In genomic region chr3:189349772-189350171, GRCh38 we compare ENCODE assay signal across 24 cellular contexts.
A peak's percentile ranks its signal among the peaks of the same experiment; 100 is the strongest.
DNase-seq lines count a peak whose midpoint lies in the region; ATAC-seq, FAIRE-seq and TF ChIP-seq lines count a peak whose summit lies in the region.
"Had no signal": no experiment of that assay in that cellular context is flagged by ENCODE, and none has a peak within 500 bp of the region (broad histone marks: within the 10 kb centered on the region; RNA-seq: fewer than 3 reads in every experiment).

No MANE protein-coding gene starts in this region.

- no peak overlapping the region for H3K4me3 ChIP-seq in A549
- no peak overlapping the region for H3K4me3 ChIP-seq in CD8-positive, alpha-beta memory T cell (ENCODE audit: low read length)
- H3K4me3 ChIP-seq: BLaER1 treated with 17β-estradiol and CSF1 and Interleukin-3, amounts not matched to agents 10 nM and 100 nM; hepatocyte; PC-9 had no signal

- no peaks in the 10 kb centered on the region for H3K36me3 ChIP-seq in CD8-positive, alpha-beta memory T cell (ENCODE audit: insufficient read depth, low read length)
- H3K36me3 ChIP-seq: BLaER1 treated with 17β-estradiol and CSF1 and Interleukin-3, amounts not matched to agents 10 nM and 100 nM had no signal

- no peak for TF ChIP-seq RAD21 in A549 (conservative IDR thresholded peaks at IDR 0.05 in 1 of 2, IDR thresholded peaks at IDR 0.05 in 1 of 2)

- ATAC-seq in A549 (no peak), GM21447 (IDR thresholded peaks at IDR 0.05; ENCODE audit: unreplicated experiment) (no peak)
- ATAC-seq: activated naive CD8-positive, alpha-beta T cell treated with anti-CD3 and anti-CD28 coated beads, Interleukin-2, amount 50 U/mL, for 24 hours; foreskin keratinocyte had no signal

- no peak overlapping the region for H3K27ac Mint-ChIP-seq in CD8-positive, alpha-beta memory T cell
- H3K27ac Mint-ChIP-seq: activated CD4-positive, alpha-beta T cell treated with anti-CD3 and anti-CD28 coated beads, Interleukin-2, amount 10 ng/mL, durations not matched to agents 7 days and 5 days; activated naive CD8-positive, alpha-beta T cell treated with anti-CD3 and anti-CD28 coated beads, Interleukin-2, amount 50 U/mL, for 24 hours had no signal

- TF ChIP-seq POLR2A in A549 (IDR thresholded peaks at IDR 0.05; ENCODE audit: low read length): no peak

- CTCF ChIA-PET in A549 (lab: Yijun Ruan, JAX): no interaction called here
- CTCF ChIA-PET in CD8-positive, alpha-beta memory T cell (lab: Charles Lee): interaction anchor here (1.1 kb wide), 1 partner anchor 11 kb away, joined by 3 read pairs; no protein-coding TSS in a partner anchor

- H3K4me1 Mint-ChIP-seq in CD8-positive, alpha-beta memory T cell: peaks cover 2 to 11% (median 9%) of the 10 kb centered on the region in 3 donors

- WGBS in A549 (ENCODE audit: missing lambda C conversion rate): 74% methylated on average over 3 of the region's 3 CpGs

- no peak overlapping the region for H3K4me2 ChIP-seq in A549
- H3K4me2 ChIP-seq: BLaER1 treated with 17β-estradiol and CSF1 and Interleukin-3, amounts not matched to agents 10 nM and 100 nM; hepatocyte; PC-9 had no signal

- no peak overlapping the region for H3K4me3 Mint-ChIP-seq in CD8-positive, alpha-beta memory T cell
- H3K4me3 Mint-ChIP-seq: activated CD4-positive, alpha-beta T cell treated with anti-CD3 and anti-CD28 coated beads, Interleukin-2, amount 10 ng/mL, durations not matched to agents 7 days and 5 days; activated naive CD8-positive, alpha-beta T cell treated with anti-CD3 and anti-CD28 coated beads, Interleukin-2, amount 50 U/mL, for 24 hours had no signal

- H3K36me3 Mint-ChIP-seq in CD8-positive, alpha-beta memory T cell: no peaks in the 10 kb centered on the region

- DNase-seq in A549 (ENCODE audit: low read depth in 1 of 2, low spot score in 1 of 2) (no peak), GM13976 (ENCODE audit: low spot score) (peak; percentile 42), NCI-H69 (lab: John Stamatoyannopoulos, UW) (peak; percentile 12), fibroblast of peridontal ligament (ENCODE audit: extremely low read depth) (peak; percentile 59), NCI-H2107 (lab: John Stamatoyannopoulos, UW) (no peak), NCI-H1105 (lab: John Stamatoyannopoulos, UW) (no peak)
- DNase-seq in CD8-positive, alpha-beta memory T cell: no peak
- DNase-seq: 8988T; activated CD4-positive, alpha-beta T cell treated with anti-CD3 and anti-CD28 coated beads, Interleukin-2, amount 10 ng/mL, durations not matched to agents 7 days and 5 days; activated naive CD8-positive, alpha-beta T cell treated with anti-CD3 and anti-CD28 coated beads, Interleukin-2, amount 50 U/mL, for 24 hours; caudate nucleus; foreskin keratinocyte; islet precursor cell; NCI-H146; PC-9; retina; substantia nigra had no signal

- no peak for FAIRE-seq in A549 (lab: Jason Lieb, UNC)
- FAIRE-seq: G401.6, urothelium cell line had no signal

- no peak for TF ChIP-seq EP300 in A549 (IDR thresholded peaks at IDR 0.05)

- no peaks in the 10 kb centered on the region for H3K9me3 Mint-ChIP-seq in CD8-positive, alpha-beta memory T cell

- peaks cover 24% of the 10 kb centered on the region for H3K4me1 ChIP-seq in A549
- H3K4me1 ChIP-seq in CD8-positive, alpha-beta memory T cell (ENCODE audit: insufficient read depth, low read length): peaks cover 4% of the 10 kb centered on the region
- H3K4me1 ChIP-seq: BLaER1 treated with 17β-estradiol and CSF1 and Interleukin-3, amounts not matched to agents 10 nM and 100 nM had no signal

- H3K9me3 ChIP-seq in A549: 0 out of 3 replicates have a peak, but pooled peaks cover 3% of the 10 kb centered on the region
- H3K9me3 ChIP-seq in CD8-positive, alpha-beta memory T cell (ENCODE audit: low read length): no peaks in the 10 kb centered on the region
- H3K9me3 ChIP-seq: BLaER1 treated with 17β-estradiol and CSF1 and Interleukin-3, amounts not matched to agents 10 nM and 100 nM had no signal

- H3K27me3 Mint-ChIP-seq in CD8-positive, alpha-beta memory T cell: no peaks in the 10 kb centered on the region
- H3K27me3 Mint-ChIP-seq: activated CD4-positive, alpha-beta T cell treated with anti-CD3 and anti-CD28 coated beads, Interleukin-2, amount 10 ng/mL, durations not matched to agents 7 days and 5 days; activated naive CD8-positive, alpha-beta T cell treated with anti-CD3 and anti-CD28 coated beads, Interleukin-2, amount 50 U/mL, for 24 hours had no signal

- H3K27me3 ChIP-seq in CD8-positive, alpha-beta memory T cell (ENCODE audit: insufficient read depth, low read length, poor library complexity, severe bottlenecking): no peaks in the 10 kb centered on the region
- H3K27me3 ChIP-seq: BLaER1 treated with 17β-estradiol and CSF1 and Interleukin-3, amounts not matched to agents 10 nM and 100 nM; foreskin keratinocyte; hepatocyte had no signal

- TF ChIP-seq CTCF in A549 (IDR thresholded peaks at IDR 0.05): no peak
- no peak for TF ChIP-seq CTCF in GM13976 (IDR thresholded peaks at IDR 0.05; ENCODE audit: borderline replicate concordance, control extremely low read depth, extremely low read depth, insufficient read depth, missing control alignments)

- in situ Hi-C loops in GM13976 (cut with MboI; ENCODE audit: low sequenced_read_pairs, unreplicated experiment): no loop called here

- H3K27ac ChIP-seq in A549: peak overlapping the region; percentile 26 to 65; a peak in 3 of 6 replicates
- H3K27ac ChIP-seq in CD8-positive, alpha-beta memory T cell (ENCODE audit: low read depth, low read length): no peak overlapping the region
- H3K27ac ChIP-seq: BLaER1 treated with 17β-estradiol and CSF1 and Interleukin-3, amounts not matched to agents 10 nM and 100 nM; epithelial cell of prostate; foreskin keratinocyte; hepatocyte; HL-60; PC-9 had no signal

- POLR2A ChIA-PET in A549 (lab: Yijun Ruan, JAX): no interaction called here
- POLR2A ChIA-PET in CD8-positive, alpha-beta memory T cell (lab: Charles Lee): no interaction called here

TF ChIP-seq in A549, 52 proteins besides CTCF, POLR2A, EP300 and RAD21:
- TF ChIP-seq ESRRA (IDR thresholded peaks at IDR 0.05; ENCODE audit: borderline replicate concordance, low read length) (no peak), POLR2AphosphoS2 (conservative IDR thresholded peaks at IDR 0.05; ENCODE audit: low read length) (no peak), HOXA7 (CRISPR knock-in tag; IDR thresholded peaks at IDR 0.05) (no peak), TP53 (CRISPR knock-in tag; IDR thresholded peaks at IDR 0.05) (no peak), ZSCAN20 (CRISPR knock-in tag; IDR thresholded peaks at IDR 0.05) (no peak), TFCP2L1 (CRISPR knock-in tag; IDR thresholded peaks at IDR 0.05) (no peak), KDM5A (IDR thresholded peaks at IDR 0.05) (no peak), HES2 (IDR thresholded peaks at IDR 0.05) (no peak), GATA3 (IDR thresholded peaks at IDR 0.05; ENCODE audit: borderline replicate concordance) (no peak)

Comparison
In these comparisons a context has a peak if more than half of its experiments do, and no peak if none do; other contexts are left out.
1. DNase-seq: peak in GM13976 (single experiment), NCI-H69 (single experiment) and fibroblast of peridontal ligament (single experiment); none in A549 (0 of 2), CD8-positive, alpha-beta memory T cell (0 of 5), NCI-H2107 (single experiment) and NCI-H1105 (single experiment).